17 cellular contexts compared by ENCODE assay signal in genomic region chr1:46642091-46642680, GRCh38. TPM values are rescaled to one million over a fixed set of nuclear protein-coding genes. Genes with fewer than 3 reads are reported as not detected.
DNase-seq lines count a peak whose midpoint lies in the region; ATAC-seq, FAIRE-seq and TF ChIP-seq lines count a peak whose summit lies in the region.
"Had no signal": no experiment of that assay in that cellular context is flagged by ENCODE, and none has a peak within 500 bp of the region (broad histone marks: within the 10 kb centered on the region; RNA-seq: fewer than 3 reads in every experiment).

No MANE protein-coding gene starts in this region.

- POLR2A ChIA-PET in HEK293 (lab: Yijun Ruan, JAX) = interaction anchor here (0.5 to 1.3 kb wide), 2 partner anchors 33 to 57 kb away, joined by 3 to 5 read pairs; no protein-coding TSS in a partner anchor
- POLR2A ChIA-PET in PC-9 (lab: Charles Lee; ENCODE audit: unreplicated experiment) = no interaction called here

- H3F3A ChIP-seq in PC-9 (ENCODE audit: insufficient read depth, low read depth) = peaks cover 17% of the 10 kb centered on the region

- H2AFZ ChIP-seq in PC-9 = no peak overlapping the region

- no peak overlapping the region for H3K4me3 ChIP-seq in HEK293 (ENCODE audit: low read depth, low read length)
- H3K4me3 ChIP-seq in PC-9 = no peak overlapping the region
- no peak overlapping the region for H3K4me3 ChIP-seq in H7 (ENCODE audit: insufficient read depth, low read depth, low read length)

- peaks cover 35% of the 10 kb centered on the region for H3K36me3 Mint-ChIP-seq in stimulated activated memory B cell treated with anti-CD40 and anti-IgM and Interleukin-4, amounts not matched to agents 10 μg/mL and 1 μg/mL and 100 μg/mL, for 72 hours

- DNase-seq in PC-9 (no peak), cerebellum (ENCODE audit: low spot score) (peak; percentile 55), RCC 7860 (ENCODE audit: low spot score) (no peak), H7 (no peak)
- DNase-seq in activated T-cell treated with anti-CD3 and anti-CD28 coated beads, Interleukin-2, amount 50 U/mL, for 48 hours = no peak
- DNase-seq: CD8-positive, alpha-beta memory T cell; DND-41; GF-D8; IMR-90; NCI-H146; NCI-H2107; NCI-H446 treated with DMSO at 0.1 percent for 48 hours; NCI-H774 had no signal

- H3K27me3 ChIP-seq in PC-9 (ENCODE audit: insufficient read depth, low read depth) (no peaks in the 10 kb centered on the region), H7 (ENCODE audit: control insufficient read depth, insufficient read depth, low read length) (no peaks in the 10 kb centered on the region)

- H3K9me3 ChIP-seq in HEK293 (ENCODE audit: control insufficient read depth, insufficient read depth, low read depth, low read length) (no peaks in the 10 kb centered on the region), PC-9 (ENCODE audit: insufficient read depth, low read depth) (no peaks in the 10 kb centered on the region)

- no peaks in the 10 kb centered on the region for H4K20me1 ChIP-seq in PC-9 (ENCODE audit: insufficient read depth)

- H3K36me3 ChIP-seq in HEK293 (ENCODE audit: control insufficient read depth in 2 of 2, insufficient read depth in 1 of 2, low read length in 2 of 2) (peaks cover 3 to 59% of the 10 kb centered on the region in 2 experiments; a peak in 2 of 3 replicates), PC-9 (ENCODE audit: low read depth) (peaks cover 8% of the 10 kb centered on the region; the same call in 1 of the 2 replicates), H7 (replicated peaks; ENCODE audit: control insufficient read depth, insufficient read depth, low read length) (peaks cover 3% of the 10 kb centered on the region)

- no peak overlapping the region for H3K27ac ChIP-seq in HEK293 (ENCODE audit: extremely low read depth, low read depth, low read length)
- peak overlapping the region; percentile 62; the same call in 1 of the 2 replicates for H3K27ac ChIP-seq in PC-9

- no peaks in the 10 kb centered on the region for H3K9me2 ChIP-seq in PC-9 (ENCODE audit: insufficient read depth)

- H3K4me1 Mint-ChIP-seq in stimulated activated memory B cell treated with anti-CD40 and anti-IgM and Interleukin-4, amounts not matched to agents 10 μg/mL and 1 μg/mL and 100 μg/mL, for 72 hours = no peaks in the 10 kb centered on the region

- ATAC-seq in stimulated activated memory B cell treated with anti-CD40 and anti-IgM and Interleukin-4, amounts not matched to agents 10 μg/mL and 1 μg/mL and 100 μg/mL, for 72 hours = no peak

- no peak overlapping the region for H3K4me3 Mint-ChIP-seq in stimulated activated memory B cell treated with anti-CD40 and anti-IgM and Interleukin-4, amounts not matched to agents 10 μg/mL and 1 μg/mL and 100 μg/mL, for 72 hours
- H3K4me3 Mint-ChIP-seq: CD8-positive, alpha-beta memory T cell had no signal

- intact Hi-C loops in PC-9 (cut with micrococcal nuclease; ENCODE audit: unreplicated experiment) = loop anchor here (2.0 kb wide), 1 partner anchor 37 kb away; the partner anchor contains the start of gene MKNK1

- no peak overlapping the region; the same call in 1 of the 2 replicates for H3K4me2 ChIP-seq in PC-9

- no peak for TF ChIP-seq CTCF in HEK293 (tag by site-specific recombination; IDR thresholded peaks at IDR 0.05)
- TF ChIP-seq CTCF in PC-9 (conservative IDR thresholded peaks at IDR 0.05) = no peak

- FAIRE-seq in RCC 7860 (lab: Jason Lieb, UNC) = no peak

- CTCF ChIA-PET in HEK293 (lab: Yijun Ruan, JAX) = interaction anchor here (1.0 to 1.6 kb wide), 2 partner anchors 82 to 113 kb away, joined by 3 read pairs; no protein-coding TSS in a partner anchor
- CTCF ChIA-PET in PC-9 (lab: Charles Lee) = no interaction called here

- no peaks in the 10 kb centered on the region for H3K79me2 ChIP-seq in PC-9 (ENCODE audit: low read depth)

- H3K9me3 Mint-ChIP-seq in stimulated activated memory B cell treated with anti-CD40 and anti-IgM and Interleukin-4, amounts not matched to agents 10 μg/mL and 1 μg/mL and 100 μg/mL, for 72 hours = no peaks in the 10 kb centered on the region
- H3K9me3 Mint-ChIP-seq: CD8-positive, alpha-beta memory T cell had no signal

- H3K27me3 Mint-ChIP-seq in stimulated activated memory B cell treated with anti-CD40 and anti-IgM and Interleukin-4, amounts not matched to agents 10 μg/mL and 1 μg/mL and 100 μg/mL, for 72 hours = no peaks in the 10 kb centered on the region
- H3K27me3 Mint-ChIP-seq: CD8-positive, alpha-beta memory T cell had no signal

- peak overlapping the region; percentile 4 for H3K27ac Mint-ChIP-seq in stimulated activated memory B cell treated with anti-CD40 and anti-IgM and Interleukin-4, amounts not matched to agents 10 μg/mL and 1 μg/mL and 100 μg/mL, for 72 hours

- peaks cover 5% of the 10 kb centered on the region for H3K4me1 ChIP-seq in HEK293 (ENCODE audit: control insufficient read depth, insufficient read depth, low read length)
- H3K4me1 ChIP-seq in PC-9 (replicated peaks; ENCODE audit: insufficient read depth) = peaks cover 23% of the 10 kb centered on the region

- no TSS peak for BruUV-seq in PC-9 (replicated peaks; lab: Mats Ljungman, UMichigan)

TF ChIP-seq in HEK293, 187 proteins besides CTCF, POLR2A, EP300 and RAD21:
- TF ChIP-seq ZNF701 (tag by site-specific recombination; IDR thresholded peaks at IDR 0.05) (no peak), FEZF1 (tag by site-specific recombination; IDR thresholded peaks at IDR 0.05) (peak; percentile 31), ZNF211 (tag by site-specific recombination; IDR thresholded peaks at IDR 0.05; ENCODE audit: low read depth) (no peak), ZXDB (tag by site-specific recombination; IDR thresholded peaks at IDR 0.05) (no peak), MZF1 (tag by site-specific recombination; IDR thresholded peaks at IDR 0.05; ENCODE audit: borderline replicate concordance) (no peak), ZNF660 (tag by site-specific recombination; IDR thresholded peaks at IDR 0.05) (no peak), ATF2 (tag by site-specific recombination; IDR thresholded peaks at IDR 0.05; ENCODE audit: low read depth) (no peak)

RNA-seq across cellular contexts. Expression of gene MOB3C, which starts 25.6 kb away (rescaled TPM):
- total RNA-seq in PC-9 (2021) (33.9 and 35.2 TPM in 2 replicates), cerebellum (5.2 TPM)
- total RNA-seq in H7 (2014; rRNA removed; shearing (Covaris generic)) = 1.3 and 3.4 TPM in 2 replicates

RNA-seq across cellular contexts. Expression of gene ATPAF1, which starts 26.0 kb away (rescaled TPM):
- total RNA-seq in PC-9 (2021) (47.0 and 50.3 TPM in 2 replicates), cerebellum (32.7 TPM)
- total RNA-seq in H7 (2014; rRNA removed; shearing (Covaris generic)) = 105 and 112 TPM in 2 replicates

RNA-seq across cellular contexts. Expression of gene TEX38, which starts 29.5 kb away (rescaled TPM):
- total RNA-seq in PC-9 (2021) (0.45 TPM in 1 of 2 replicates, not detected in the other), cerebellum (not detected)
- not detected in 2 replicates for total RNA-seq in H7 (2014; rRNA removed; shearing (Covaris generic))
- total RNA-seq: CD8-positive, alpha-beta memory T cell; H4; IMR-90; RPMI7951 had no signal

RNA-seq across cellular contexts. Expression of gene MKNK1, which starts 38.1 kb away (rescaled TPM):
- 103 and 112 TPM in 2 replicates for total RNA-seq in PC-9 (2021)
- total RNA-seq in cerebellum = 23.3 TPM
- 31.3 and 34.7 TPM in 2 replicates for total RNA-seq in H7 (2014; rRNA removed; shearing (Covaris generic))
